Comparison of ENCODE assay signal across 1 cellular context in the genomic region with DNA sequence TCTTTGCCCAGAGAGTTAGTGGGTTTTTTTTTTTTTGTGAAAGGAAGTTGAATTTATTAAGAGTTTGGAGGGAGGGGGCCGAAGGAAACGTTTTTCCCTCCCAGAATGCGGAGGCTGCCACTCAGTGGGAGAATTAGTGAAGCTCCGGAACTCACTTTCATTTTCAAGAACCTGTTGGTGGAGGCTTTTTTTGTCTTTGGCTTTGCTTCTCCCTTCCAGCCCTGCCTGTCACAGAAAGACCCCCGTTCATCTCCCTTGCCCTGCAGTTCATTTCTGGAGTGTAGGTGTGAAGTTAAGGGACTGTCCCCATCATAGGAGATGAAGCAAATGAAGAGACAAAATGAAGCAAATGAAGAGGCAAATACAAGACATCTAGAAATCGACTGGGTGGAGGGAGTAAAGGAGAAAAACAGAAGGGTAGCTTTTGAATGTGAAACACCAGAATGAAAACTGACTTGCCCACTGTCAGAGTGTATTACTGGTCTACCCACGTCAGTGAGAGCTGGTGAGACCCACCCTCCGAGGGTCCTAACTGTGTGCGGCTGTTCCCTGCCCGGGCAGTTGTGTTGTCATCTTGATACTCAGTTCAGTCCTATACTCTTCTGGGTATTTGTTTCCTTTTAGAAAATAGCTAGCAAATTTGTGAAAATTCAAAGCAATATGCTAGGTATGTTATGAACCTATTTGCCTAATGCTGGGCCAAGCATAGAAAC.
TF ChIP-seq lines count a peak whose summit lies in the region.

No MANE protein-coding gene starts in this region.

TF ChIP-seq in SK-N-SH, 30 proteins besides CTCF, POLR2A, EP300 and RAD21 (continued from another document):
- TF ChIP-seq FOXJ3 (CRISPR knock-in tag; IDR thresholded peaks at IDR 0.05) (no peak), RFX5 (IDR thresholded peaks at IDR 0.05; ENCODE audit: low read length) (no peak), GATA2 (CRISPR knock-in tag; IDR thresholded peaks at IDR 0.05) (no peak)
TF ChIP-seq in SK-N-SH: peak in this region for 0.
